ENCODE assay signal across 15 cellular contexts in genomic region chr3:27623085-27623753, GRCh38.
DNase-seq lines count a peak whose midpoint lies in the region; ATAC-seq and TF ChIP-seq lines count a peak whose summit lies in the region.
"Had no signal": no experiment of that assay in that cellular context is flagged by ENCODE, and none has a peak within 500 bp of the region (broad histone marks: within the 10 kb centered on the region; RNA-seq: fewer than 3 reads in every experiment).

No MANE protein-coding gene starts in this region.

- 34 to 35% methylated on average over 3 to 4 of the region's 4 CpGs for WGBS in gastroesophageal sphincter (ENCODE audit: low coverage in 1 of 2), 2 donors

- ATAC-seq in gastroesophageal sphincter (peak; percentile 60), GM21423 (IDR thresholded peaks at IDR 0.05; ENCODE audit: unreplicated experiment) (no peak)
- ATAC-seq: left lobe of liver; pancreas; stimulated activated naive CD8-positive, alpha-beta T cell treated with anti-CD3 and anti-CD28 coated beads, Interleukin-15, Interleukin-2, amounts not matched to agents 100 U/mL and 50 U/mL, for 24 hours had no signal

- no peak for TF ChIP-seq EP300 in gastroesophageal sphincter (IDR thresholded peaks at IDR 0.05)

- peak; percentile 32 for DNase-seq in CD1c-positive myeloid dendritic cell (ENCODE audit: extremely low spot score)
- peak; percentile 76 for DNase-seq in RPMI7951 (ENCODE audit: low read depth)
- DNase-seq in NOMO-1 (lab: John Stamatoyannopoulos, UW; ENCODE audit: unreplicated experiment in 2 of 2): no peak
- no peak for DNase-seq in D341Med (ENCODE audit: low spot score)
- DNase-seq in NCI-H1105 treated with DMSO at 0.1 percent for 48 hours (lab: John Stamatoyannopoulos, UW): no peak
- DNase-seq: activated naive CD4-positive, alpha-beta T cell; NCI-H2171 treated with DMSO at 0.1 percent for 48 hours; pancreas; PC-9; stimulated activated naive CD8-positive, alpha-beta T cell treated with anti-CD3 and anti-CD28 coated beads, Interleukin-15, Interleukin-2, amounts not matched to agents 100 U/mL and 50 U/mL, for 24 hours had no signal

- H3K4me1 ChIP-seq in gastroesophageal sphincter: peaks cover 0 to 15% (median 0%) of the 10 kb centered on the region in 3 donors
- H3K4me1 ChIP-seq in muscle layer of duodenum (ENCODE audit: control insufficient read depth in 1 of 2, insufficient read depth in 2 of 2, low read length in 2 of 2): no peaks in the 10 kb centered on the region
- H3K4me1 ChIP-seq: pancreas had no signal

- no peak for TF ChIP-seq CTCF in gastroesophageal sphincter (IDR thresholded peaks at IDR 0.05)

- peak overlapping the region in 2 of 4 donors; percentile 17 to 42 for H3K27ac ChIP-seq in gastroesophageal sphincter
- peak overlapping the region; percentile 28 for H3K27ac ChIP-seq in muscle layer of duodenum (ENCODE audit: low read length)
- H3K27ac ChIP-seq: BLaER1 treated with 17β-estradiol and CSF1 and Interleukin-3, amounts not matched to agents 10 nM and 100 nM; PC-9 had no signal

- H3K36me3 ChIP-seq in gastroesophageal sphincter (no peaks in the 10 kb centered on the region), muscle layer of duodenum (ENCODE audit: control insufficient read depth in 1 of 2, insufficient read depth in 2 of 2, low read length in 2 of 2) (no peaks in the 10 kb centered on the region)
- H3K36me3 ChIP-seq: BLaER1 treated with 17β-estradiol and CSF1 and Interleukin-3, amounts not matched to agents 10 nM and 100 nM; pancreas had no signal

- H3K4me3 ChIP-seq in gastroesophageal sphincter: no peak overlapping the region
- H3K4me3 ChIP-seq in muscle layer of duodenum (ENCODE audit: low read depth in 1 of 2, low read length in 2 of 2): no peak overlapping the region
- H3K4me3 ChIP-seq: BLaER1 treated with 17β-estradiol and CSF1 and Interleukin-3, amounts not matched to agents 10 nM and 100 nM; pancreas; PC-9 had no signal

- H3K27me3 ChIP-seq in gastroesophageal sphincter: no peaks in the 10 kb centered on the region
- H3K27me3 ChIP-seq in muscle layer of duodenum (ENCODE audit: low read depth, low read length): no peaks in the 10 kb centered on the region
- H3K27me3 ChIP-seq: pancreas had no signal

- no peak for TF ChIP-seq POLR2A in gastroesophageal sphincter (IDR thresholded peaks at IDR 0.05)

- H3K9me3 ChIP-seq in gastroesophageal sphincter: no peaks in the 10 kb centered on the region
- H3K9me3 ChIP-seq in muscle layer of duodenum (ENCODE audit: control insufficient read depth in 1 of 2, low read length in 2 of 2): peaks cover 0 to 4% of the 10 kb centered on the region in 2 donors
- H3K9me3 ChIP-seq: pancreas had no signal

Comparison
In these comparisons a context has a peak if more than half of its experiments do, and no peak if none do; other contexts are left out.
1. DNase-seq: peak in CD1c-positive myeloid dendritic cell (single experiment) and RPMI7951 (single experiment); none in NOMO-1 (0 of 2), D341Med (single experiment) and NCI-H1105 treated with DMSO at 0.1 percent for 48 hours (single experiment).